Comparison of ENCODE assay signal across 16 cellular contexts in the genomic region with DNA sequence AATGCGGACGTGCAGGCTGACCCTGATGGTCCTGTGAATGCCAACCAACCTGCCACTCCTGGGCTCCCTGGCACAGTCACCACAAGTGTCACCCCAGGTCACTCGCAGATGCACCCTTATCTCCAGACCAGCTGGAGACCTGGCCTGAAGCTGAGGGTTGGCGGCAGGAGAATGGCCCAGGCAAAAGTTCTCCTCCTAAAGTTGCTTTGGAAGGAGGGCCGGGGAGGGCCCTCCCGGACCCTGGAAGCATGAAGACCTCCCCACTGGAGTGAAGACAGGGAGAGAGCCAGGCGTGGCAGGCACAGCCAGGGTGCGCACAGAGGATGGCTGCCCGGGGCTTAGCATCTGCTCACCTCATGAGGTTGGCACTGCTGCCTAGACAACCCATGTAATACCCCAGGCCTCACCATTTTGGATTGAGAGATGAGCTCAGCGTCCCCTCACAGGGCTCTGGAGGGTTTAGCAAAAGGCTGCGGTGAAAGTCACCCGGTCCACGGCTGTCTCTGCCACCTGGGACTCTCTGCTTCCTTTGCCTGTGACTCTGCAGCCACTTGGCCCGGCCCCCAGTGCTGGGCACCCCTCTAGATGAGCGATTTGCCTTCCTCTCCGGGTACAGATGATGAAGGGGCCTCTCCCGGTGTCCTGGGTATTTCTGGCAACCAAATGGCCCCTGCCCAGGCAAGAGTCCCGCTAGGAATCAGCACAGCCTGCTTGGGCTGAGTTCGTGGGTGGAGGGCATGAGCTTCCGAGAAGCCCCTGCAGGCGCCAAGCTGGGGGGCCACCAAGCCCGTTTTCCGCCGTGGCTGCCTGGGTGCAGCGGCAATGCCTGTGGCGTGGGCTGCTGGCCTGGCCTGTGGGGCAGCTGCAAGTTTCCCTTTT. TPM values are rescaled to one million over a fixed set of nuclear protein-coding genes. Genes with fewer than 3 reads are reported as not detected.
DNase-seq lines count a peak whose midpoint lies in the region; ATAC-seq, FAIRE-seq and TF ChIP-seq lines count a peak whose summit lies in the region.
"Had no signal": no experiment of that assay in that cellular context is flagged by ENCODE, and none has a peak within 500 bp of the region (broad histone marks: within the 10 kb centered on the region; RNA-seq: fewer than 3 reads in every experiment).

No MANE protein-coding gene starts in this region.

- H3K4me2 ChIP-seq in astrocyte (ENCODE audit: low read length): peak overlapping the region; percentile 66

- no peaks in the 10 kb centered on the region for H4K20me1 ChIP-seq in astrocyte (ENCODE audit: insufficient read depth, low read length)

- peaks cover 36% of the 10 kb centered on the region for H3K27me3 Mint-ChIP-seq in astrocyte (ENCODE audit: low read depth, unreplicated experiment)
- H3K27me3 Mint-ChIP-seq in mesothelial cell of epicardium (ENCODE audit: low read depth): peaks cover 12% of the 10 kb centered on the region

- H3K36me3 ChIP-seq in H7 (replicated peaks; ENCODE audit: control insufficient read depth, insufficient read depth, low read length): no peaks in the 10 kb centered on the region
- H3K36me3 ChIP-seq in astrocyte (ENCODE audit: insufficient read depth, low read length): no peaks in the 10 kb centered on the region
- no peaks in the 10 kb centered on the region for H3K36me3 ChIP-seq in tibial artery
- H3K36me3 ChIP-seq: BE2C had no signal

- H3K4me1 Mint-ChIP-seq in astrocyte (ENCODE audit: low read depth, unreplicated experiment) (peaks cover 11% of the 10 kb centered on the region), mesothelial cell of epicardium (peaks cover 25% of the 10 kb centered on the region)
- H3K4me1 Mint-ChIP-seq: CD8-positive, alpha-beta memory T cell had no signal

- peak overlapping the region; percentile 1 for H2AFZ ChIP-seq in astrocyte (ENCODE audit: low read depth, low read length)

- H3K9me3 ChIP-seq in astrocyte (ENCODE audit: insufficient read depth, low read depth, low read length): no peaks in the 10 kb centered on the region
- H3K9me3 ChIP-seq in tibial artery: no peaks in the 10 kb centered on the region
- H3K9me3 ChIP-seq: BE2C had no signal

- H3K36me3 Mint-ChIP-seq in astrocyte (ENCODE audit: low read depth, unreplicated experiment): no peaks in the 10 kb centered on the region
- no peaks in the 10 kb centered on the region for H3K36me3 Mint-ChIP-seq in mesothelial cell of epicardium
- H3K36me3 Mint-ChIP-seq: CD8-positive, alpha-beta memory T cell had no signal

- H3K4me3 ChIP-seq in H7 (ENCODE audit: insufficient read depth, low read depth, low read length): no peak overlapping the region
- H3K4me3 ChIP-seq in astrocyte (ENCODE audit: insufficient read depth, low read depth, low read length): peak overlapping the region; percentile 33
- H3K4me3 ChIP-seq in tibial artery: peak overlapping the region in 1 of 2 donors; percentile 20

- H3K79me2 ChIP-seq in astrocyte (ENCODE audit: insufficient read depth, low read length): no peaks in the 10 kb centered on the region

- no peak overlapping the region for H3K27ac Mint-ChIP-seq in astrocyte (ENCODE audit: unreplicated experiment)
- H3K27ac Mint-ChIP-seq in mesothelial cell of epicardium: peak overlapping the region; percentile 34
- H3K27ac Mint-ChIP-seq: CD8-positive, alpha-beta memory T cell had no signal

- peak overlapping the region; percentile 71 for H3K27ac ChIP-seq in astrocyte (ENCODE audit: low read depth, low read length)
- peak overlapping the region; percentile 21 to 36 for H3K27ac ChIP-seq in tibial artery

- ATAC-seq in GM21423 (IDR thresholded peaks at IDR 0.05; ENCODE audit: unreplicated experiment) (no peak), GM18867 (IDR thresholded peaks at IDR 0.05; ENCODE audit: unreplicated experiment) (no peak), HG02571 (IDR thresholded peaks at IDR 0.05; ENCODE audit: unreplicated experiment) (no peak)
- ATAC-seq: PC-3 had no signal

- H3K9me3 Mint-ChIP-seq in astrocyte (ENCODE audit: unreplicated experiment): no peaks in the 10 kb centered on the region
- H3K9me3 Mint-ChIP-seq in mesothelial cell of epicardium: no peaks in the 10 kb centered on the region
- H3K9me3 Mint-ChIP-seq: CD8-positive, alpha-beta memory T cell had no signal

- H3K27me3 ChIP-seq in H7 (ENCODE audit: control insufficient read depth, insufficient read depth, low read length) (no peaks in the 10 kb centered on the region), astrocyte (ENCODE audit: insufficient read depth, low read length) (no peaks in the 10 kb centered on the region), tibial artery (no peaks in the 10 kb centered on the region)
- H3K27me3 ChIP-seq: BE2C had no signal

- H3K4me3 Mint-ChIP-seq in astrocyte (ENCODE audit: unreplicated experiment) (no peak overlapping the region), mesothelial cell of epicardium (no peak overlapping the region)
- H3K4me3 Mint-ChIP-seq: CD8-positive, alpha-beta memory T cell had no signal

- intact Hi-C loops in tibial artery (cut with DNase I; ENCODE audit: low total_unique reads): no loop called here

- TF ChIP-seq CTCF in astrocyte (IDR thresholded peaks at IDR 0.05; ENCODE audit: insufficient read depth, low read depth, low read length) (no peak), mesothelial cell of epicardium (IDR thresholded peaks at IDR 0.05; ENCODE audit: unreplicated experiment) (no peak), tibial artery (IDR thresholded peaks at IDR 0.05) (no peak)

- FAIRE-seq in astrocyte (lab: Jason Lieb, UNC): no peak

- peaks cover 42% of the 10 kb centered on the region for H3K4me1 ChIP-seq in astrocyte (ENCODE audit: insufficient read depth, low read length)
- peaks cover 0 to 43% (median 35%) of the 10 kb centered on the region in 4 donors for H3K4me1 ChIP-seq in tibial artery

- peak; percentile 46 for DNase-seq in H7
- DNase-seq in astrocyte (ENCODE audit: low read depth): no peak
- DNase-seq in mesothelial cell of epicardium (ENCODE audit: low spot score in 2 of 2, unreplicated experiment in 2 of 2): no peak
- no peak for DNase-seq in tibial artery
- DNase-seq: BE2C; CD8-positive, alpha-beta memory T cell; DMS153; Karpas-422; MM.1S; NCI-H1105; NCI-H1694 treated with DMSO at 0.1 percent for 48 hours; NK-92 treated with Interleukin-12 subunit alpha and Interleukin-12 subunit beta, amount 100 ng/mL, for 24 hours; PC-3 had no signal

- H3K9ac ChIP-seq in astrocyte (ENCODE audit: low read length): peak overlapping the region; percentile 62

RNA-seq across cellular contexts. Expression of a gene that starts 48.3 kb away (rescaled TPM):
- 28.4 and 36.0 TPM in 2 replicates for total RNA-seq in H7 (2014; rRNA removed; shearing (Covaris generic))
- total RNA-seq in astrocyte (7.3 and 8.6 TPM in 2 replicates), mesothelial cell of epicardium (32.2 to 42.1 TPM (median 36.2 TPM) in 3 replicates)

RNA-seq across cellular contexts. Expression of a gene that starts 57.3 kb away (rescaled TPM):
- total RNA-seq in H7 (2014; rRNA removed; shearing (Covaris generic)): 3.7 and 7.3 TPM in 2 replicates
- total RNA-seq in astrocyte (0.95 and 2.8 TPM in 2 replicates), mesothelial cell of epicardium (1.4 to 5.7 TPM (median 4.4 TPM) in 3 replicates)
- total RNA-seq: CD8-positive, alpha-beta memory T cell had no signal
